In the genomic region with DNA sequence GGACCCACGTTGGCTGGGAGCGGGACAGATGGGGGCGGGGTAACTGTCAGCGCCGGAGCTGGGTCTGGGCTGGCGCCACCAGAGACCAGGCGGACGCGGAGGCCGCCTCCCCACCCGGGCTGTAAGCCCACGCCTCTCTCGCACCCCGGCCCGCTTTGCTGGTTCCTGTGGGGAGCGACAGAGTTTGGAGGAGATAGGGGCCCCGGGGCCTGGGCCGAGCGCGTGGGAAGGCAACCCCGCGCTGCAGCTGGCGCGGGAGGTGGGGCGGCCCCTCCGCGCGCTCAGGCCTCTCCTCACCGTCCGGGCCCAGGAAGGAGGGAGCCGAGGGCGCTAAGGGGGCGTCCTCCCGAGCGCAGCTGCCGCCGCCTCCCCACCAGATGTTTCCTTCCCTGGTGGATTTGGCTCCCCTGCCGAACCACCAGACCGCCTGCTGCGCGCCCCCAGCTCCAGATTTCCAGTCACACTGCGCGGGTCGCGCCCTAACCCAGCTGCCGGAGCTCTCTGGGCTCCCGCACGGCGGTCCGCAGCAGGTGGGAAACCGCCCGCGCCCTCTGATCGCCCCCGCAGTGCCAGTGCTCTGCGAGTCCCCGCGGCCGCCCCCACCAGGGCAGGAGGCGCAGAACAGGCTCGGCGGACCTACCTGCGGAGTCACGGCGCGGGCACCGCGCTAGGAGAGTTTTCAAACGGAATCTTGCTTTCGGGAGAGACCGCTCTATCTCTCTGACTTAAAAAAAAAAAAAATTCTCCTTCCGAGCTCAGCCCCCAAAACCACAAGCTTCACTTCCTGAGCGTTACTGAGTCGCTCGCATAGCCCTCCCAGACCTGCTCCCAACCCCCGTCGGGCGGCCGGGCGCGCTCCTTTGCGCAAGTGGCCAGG, we compare ENCODE assay signal across 8 cellular contexts. TPM values are rescaled to one million over a fixed set of nuclear protein-coding genes. Genes with fewer than 3 reads are reported as not detected.
DNase-seq lines count a peak whose midpoint lies in the region; ATAC-seq and TF ChIP-seq lines count a peak whose summit lies in the region.

No MANE protein-coding gene starts in this region.

- peak; percentile 13 for TF ChIP-seq CTCF in AG09309 (IDR thresholded peaks at IDR 0.05; ENCODE audit: control insufficient read depth, insufficient read depth, low read depth, low read length, missing control alignments)
- TF ChIP-seq CTCF in tibial artery (IDR thresholded peaks at IDR 0.05) = no peak

- peak; percentile 56 for ATAC-seq in GM18870 (IDR thresholded peaks at IDR 0.05; ENCODE audit: unreplicated experiment)
- ATAC-seq in HG03097 (IDR thresholded peaks at IDR 0.05; ENCODE audit: low FRiP score, unreplicated experiment) = peak; percentile 45

- H3K4me1 ChIP-seq in esophagus (ENCODE audit: control insufficient read depth in 2 of 2, insufficient read depth in 2 of 2, low read length in 1 of 2) (peaks cover 16 to 35% of the 10 kb centered on the region in 2 donors), neuron (ENCODE audit: insufficient read depth, low read length) (peaks cover 42% of the 10 kb centered on the region), tibial artery (peaks cover 5 to 64% (median 62%) of the 10 kb centered on the region in 4 donors)

- H3K36me3 ChIP-seq in esophagus (ENCODE audit: control insufficient read depth in 2 of 2, insufficient read depth in 2 of 2, low read length in 1 of 2) = no peaks in the 10 kb centered on the region
- no peaks in the 10 kb centered on the region for H3K36me3 ChIP-seq in neuron (ENCODE audit: insufficient read depth, low read length)
- H3K36me3 ChIP-seq in tibial artery = no peaks in the 10 kb centered on the region

- H3K27ac ChIP-seq in esophagus (ENCODE audit: low read depth in 2 of 2, low read length in 1 of 2) (peak overlapping the region; percentile 35 to 65), tibial artery (no peak overlapping the region)

- 1% methylated on average over 73 to 82 of the region's 82 CpGs for WGBS in esophagus, 2 donors

- peak overlapping the region; percentile 54 for H2AFZ ChIP-seq in neuron (ENCODE audit: low read depth, low read length)

- intact Hi-C loops in tibial artery (cut with DNase I; ENCODE audit: low total_unique reads) = no loop called here

- H3K4me3 ChIP-seq in AG09309 (ENCODE audit: control insufficient read depth, low read depth, low read length) (peak overlapping the region; percentile 37), esophagus (ENCODE audit: low read depth in 1 of 2, low read length in 2 of 2) (peak overlapping the region; percentile 37 to 58), neuron (ENCODE audit: low read length) (no peak overlapping the region), tibial artery (peak overlapping the region; percentile 38 to 49)

- DNase-seq in AG09309 (ENCODE audit: low read depth) (no peak), NCI-H748 (lab: John Stamatoyannopoulos, UW; ENCODE audit: unreplicated experiment) (peak; percentile 67), tibial artery (no peak)
- peak; percentile 94 for DNase-seq in activated CD8-positive, alpha-beta memory T cell treated with anti-CD3 and anti-CD28 coated beads for 24 hours

- no peaks in the 10 kb centered on the region for H3K9me3 ChIP-seq in esophagus (ENCODE audit: control insufficient read depth in 2 of 2, insufficient read depth in 1 of 2, low read depth in 1 of 2, low read length in 1 of 2)
- no peaks in the 10 kb centered on the region for H3K9me3 ChIP-seq in neuron (ENCODE audit: low read length)
- H3K9me3 ChIP-seq in tibial artery = no peaks in the 10 kb centered on the region

- peaks cover 0 to 41% of the 10 kb centered on the region in 2 donors for H3K27me3 ChIP-seq in esophagus (ENCODE audit: control insufficient read depth in 1 of 2, insufficient read depth in 2 of 2, low read length in 2 of 2)
- peaks cover 84% of the 10 kb centered on the region for H3K27me3 ChIP-seq in neuron (ENCODE audit: insufficient read depth, low read length)
- peaks cover 3 to 75% of the 10 kb centered on the region in 2 donors for H3K27me3 ChIP-seq in tibial artery

RNA-seq across cellular contexts. Expression of gene GFI1, which starts 1.1 kb away (rescaled TPM):
- under 1 TPM; 0.40 to 0.47 TPM for polyA plus RNA-seq in esophagus

Comparison
In these comparisons a context has a peak if more than half of its experiments do, and no peak if none do; other contexts are left out.
1. DNase-seq: peak in NCI-H748 (single experiment) and activated CD8-positive, alpha-beta memory T cell treated with anti-CD3 and anti-CD28 coated beads for 24 hours (single experiment); none in AG09309 (single experiment) and tibial artery (0 of 2).
2. H3K27ac ChIP-seq: peak in esophagus (2 of 2); none in tibial artery (0 of 2).